Comparison of ENCODE assay signal across 8 cellular contexts in the genomic region with DNA sequence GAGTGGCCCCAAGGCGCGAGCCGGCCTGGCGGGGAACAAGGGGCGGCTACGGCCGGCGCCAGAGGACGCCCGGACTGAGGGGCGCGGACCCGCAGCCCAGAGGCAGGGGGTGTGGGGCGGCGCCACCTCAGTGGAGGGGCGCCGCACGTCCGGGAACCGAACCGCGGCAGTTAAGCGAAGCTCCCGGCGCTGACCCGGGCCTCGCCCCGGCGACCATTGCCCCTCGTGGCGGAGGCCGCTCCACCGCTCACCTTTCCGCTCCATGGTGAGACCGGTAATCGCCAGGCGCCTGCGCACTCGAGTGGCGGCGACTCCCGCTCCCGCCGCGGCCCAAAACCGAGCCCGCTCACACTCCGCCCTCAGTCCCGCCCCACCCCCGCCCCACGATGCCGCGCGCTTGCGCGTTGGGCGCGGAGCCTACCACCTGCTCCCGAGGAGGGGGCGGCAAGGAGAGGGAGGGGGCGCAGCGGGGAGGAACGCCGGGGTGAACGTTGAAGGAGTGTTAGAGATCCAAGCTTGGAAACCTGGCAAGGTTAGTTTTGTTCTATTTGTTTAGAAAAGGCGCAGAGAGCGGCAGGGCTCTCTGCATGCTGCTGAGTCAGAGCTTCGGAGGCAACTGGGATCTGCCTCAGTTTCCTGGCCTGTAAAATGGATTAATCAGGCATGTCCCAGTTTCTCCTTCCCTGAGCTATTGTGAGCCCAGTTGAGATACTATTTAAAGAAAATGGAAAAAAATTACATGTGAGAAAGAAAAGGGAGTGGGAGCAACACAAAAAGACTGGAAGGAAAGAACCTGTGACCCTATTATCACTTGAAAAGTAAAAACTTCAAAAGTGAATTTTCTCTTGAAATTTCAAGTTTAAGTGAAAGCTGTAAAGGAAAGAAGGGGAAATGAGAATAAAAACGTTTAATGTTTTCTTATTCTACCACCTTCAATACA. TPM values are rescaled to one million over a fixed set of nuclear protein-coding genes. Genes with fewer than 3 reads are reported as not detected.
A peak's percentile ranks its signal among the peaks of the same experiment; 100 is the strongest.
DNase-seq lines count a peak whose midpoint lies in the region; ATAC-seq, FAIRE-seq and TF ChIP-seq lines count a peak whose summit lies in the region.

A gene (minus strand): TSS at position 306 of the 940 bp plus-strand sequence. CDS start 42 bp downstream, at position 264.

- no peaks in the 10 kb centered on the region for H3K27me3 Mint-ChIP-seq in progenitor cell of endocrine pancreas

- H3K4me3 Mint-ChIP-seq in progenitor cell of endocrine pancreas (ENCODE audit: low read depth) = peak within 1 kb of the TSS; percentile 98

- H3K27me3 ChIP-seq in adrenal gland (no peaks in the 10 kb centered on the region), upper lobe of left lung (no peaks in the 10 kb centered on the region)

- H3K9me3 Mint-ChIP-seq in progenitor cell of endocrine pancreas (ENCODE audit: low read depth) = no peaks in the 10 kb centered on the region

- H3K27ac Mint-ChIP-seq in progenitor cell of endocrine pancreas = peak within 1 kb of the TSS; percentile 98

- H3K36me3 Mint-ChIP-seq in progenitor cell of endocrine pancreas (ENCODE audit: insufficient read depth) = peaks cover 7% of the 10 kb centered on the region

- TF ChIP-seq POLR2A in GM12891 (IDR thresholded peaks at IDR 0.05; ENCODE audit: low read depth, low read length) (peak; percentile 84), adrenal gland (IDR thresholded peaks at IDR 0.05) (peak in 1 of 2 donors; percentile 47), upper lobe of left lung (IDR thresholded peaks at IDR 0.05) (peak in 3 of 4 donors; percentile 64 to 80 (median 73))

- 0 to 3% (median 0%) methylated on average over 11 to 69 of the region's 69 CpGs for WGBS in adrenal gland, 4 donors
- WGBS in upper lobe of left lung, 2 donors = 0 to 1% methylated on average over 22 to 33 of the region's 69 CpGs

- no peak for TF ChIP-seq CTCF in adrenal gland (IDR thresholded peaks at IDR 0.05)
- TF ChIP-seq CTCF in progenitor cell of endocrine pancreas (IDR thresholded peaks at IDR 0.05; ENCODE audit: unreplicated experiment) = peak; percentile 12
- TF ChIP-seq CTCF in upper lobe of left lung (IDR thresholded peaks at IDR 0.05) = peak in 1 of 6 experiments; percentile 19

- no peak for TF ChIP-seq EP300 in upper lobe of left lung (IDR thresholded peaks at IDR 0.05)

- H3K36me3 ChIP-seq in adrenal gland (replicated peaks in 1 of 2) (no peaks in the 10 kb centered on the region), upper lobe of left lung (peaks cover 0 to 4% (median 0%) of the 10 kb centered on the region in 4 donors)

- DNase-seq in GM12891 (ENCODE audit: insufficient read length, low spot score) (peak; percentile 91), NCI-H1436 (lab: John Stamatoyannopoulos, UW) (peak; percentile 90), adrenal gland (peak; percentile 83 to 91 (median 87)), left cardiac atrium (peak; percentile 90), progenitor cell of endocrine pancreas (ENCODE audit: low spot score, unreplicated experiment) (peak; percentile 91), upper lobe of left lung (peak; percentile 93 to 97)

- H3K4me1 ChIP-seq in adrenal gland (replicated peaks in 1 of 2) = peaks cover 0 to 30% of the 10 kb centered on the region in 2 donors
- H3K4me1 ChIP-seq in upper lobe of left lung = peaks cover 16 to 33% (median 24%) of the 10 kb centered on the region in 4 donors

- H3K4me3 ChIP-seq in adrenal gland = peak within 1 kb of the TSS in 3 of 4 donors; percentile 40 to 86 (median 58)
- peak within 1 kb of the TSS; percentile 56 to 99 (median 78) for H3K4me3 ChIP-seq in upper lobe of left lung

- peak; percentile 98 for FAIRE-seq in GM12891 (lab: Jason Lieb, UNC)

- H3K4me1 Mint-ChIP-seq in progenitor cell of endocrine pancreas (ENCODE audit: low read depth) = peaks cover 35% of the 10 kb centered on the region

- H3K9me3 ChIP-seq in adrenal gland (replicated peaks in 1 of 3) = no peaks in the 10 kb centered on the region
- H3K9me3 ChIP-seq in upper lobe of left lung = no peaks in the 10 kb centered on the region

- ATAC-seq in HG02763 (IDR thresholded peaks at IDR 0.05; ENCODE audit: unreplicated experiment) (peak; percentile 85), left cardiac atrium (peak; percentile 98), upper lobe of left lung (ENCODE audit: low FRiP score in 2 of 2) (peak; percentile 91 to 97)

- intact Hi-C loops in T-helper 1 cell treated with Interleukin-12 subunit alpha and Interleukin-12 subunit beta and Interleukin-4 antibody, amounts not matched to agents 30 ng/mL and 1 ng/mL, for 36 hours (cut with micrococcal nuclease) = loop anchor here (1.0 to 10.0 kb wide), 4 partner anchors 234 to 1064 kb away; a partner anchor contains a TSS
- intact Hi-C loops in adrenal gland (cut with DNase I) = no loop called here
- intact Hi-C loops in left cardiac atrium (cut with DNase I) = no loop called here

- H3K27ac ChIP-seq in adrenal gland (peak within 1 kb of the TSS in 2 of 5 donors; percentile 31 to 56), upper lobe of left lung (peak within 1 kb of the TSS; percentile 79 to 95 (median 88))

TF ChIP-seq in GM12891, 5 proteins besides CTCF, POLR2A, EP300 and RAD21:
- TF ChIP-seq SPI1 (IDR thresholded peaks at IDR 0.05; ENCODE audit: low read depth, low read length) (no peak), PAX5 (IDR thresholded peaks at IDR 0.05; ENCODE audit: insufficient read depth, low read length, severe bottlenecking) (no peak), TAF1 (IDR thresholded peaks at IDR 0.05; ENCODE audit: low read depth, low read length) (peak; percentile 70), POU2F2 (IDR thresholded peaks at IDR 0.05; ENCODE audit: low read depth, low read length) (peak; percentile 55), POLR2AphosphoS5 (IDR thresholded peaks at IDR 0.05; ENCODE audit: low read depth, low read length) (peak; percentile 83)

RNA-seq across cellular contexts. Expression of the gene that starts here (rescaled TPM):
- 27.8 TPM for polyA plus RNA-seq in GM12891 (2012; ENCODE audit: low read depth, missing spikeins)
- total RNA-seq in T-helper 1 cell treated with Interleukin-12 subunit alpha and Interleukin-12 subunit beta and Interleukin-4 antibody, amounts not matched to agents 30 ng/mL and 1 ng/mL, for 36 hours = 82.0 and 93.4 TPM in 2 replicates
- 10 to 100 TPM; 11.5 to 37.7 (median 17.1) TPM for total RNA-seq in adrenal gland
- polyA plus RNA-seq in adrenal gland = 10 to 100 TPM in 1 of 3 donors, 1 to 10 TPM in 2; 5.1 to 15.1 (median 8.2) TPM
- total RNA-seq in left cardiac atrium = 10 to 100 TPM; 19.2 to 23.1 TPM
- 74.3 and 96.2 TPM in 2 replicates for total RNA-seq in progenitor cell of endocrine pancreas
- 10 to 100 TPM; 24.5 to 68.5 (median 42.7) TPM for total RNA-seq in upper lobe of left lung
